In genomic region chr19:45258862-45259261, GRCh38 we compare ENCODE assay signal across 12 cellular contexts. TPM values are rescaled to one million over a fixed set of nuclear protein-coding genes. Genes with fewer than 3 reads are reported as not detected.
"Had no signal": no experiment of that assay in that cellular context is flagged by ENCODE, and none has a peak within 500 bp of the region (broad histone marks: within the 10 kb centered on the region; RNA-seq: fewer than 3 reads in every experiment).

No MANE protein-coding gene starts in this region.

- H2AFZ ChIP-seq: GM23248, GM23338 had no signal

- H3K4me2 ChIP-seq: GM23338 had no signal

- H3K4me3 ChIP-seq: GM23248, GM23338, HAP-1 had no signal

- H3K27ac ChIP-seq: GM23248 had no signal

- H3K36me3 ChIP-seq: HAP-1 had no signal

- H3K9me3 ChIP-seq: HAP-1 had no signal

- H3K9ac ChIP-seq: GM23248 had no signal

- ATAC-seq: GM23338, HCT116 had no signal

- H3K4me1 ChIP-seq: HAP-1 had no signal

- DNase-seq: GM23248, GOT3, H7, H9, HCEC 1CT, HFFc6 had no signal

- FAIRE-seq: H1, H54 had no signal

RNA-seq across cellular contexts. Expression of gene EXOC3L2, which starts 13.7 kb away (rescaled TPM):
- total RNA-seq: GM23248, H4 had no signal
- polyA plus RNA-seq: GM23248 had no signal
